ENCODE assay signal across 28 cellular contexts in the genomic region with DNA sequence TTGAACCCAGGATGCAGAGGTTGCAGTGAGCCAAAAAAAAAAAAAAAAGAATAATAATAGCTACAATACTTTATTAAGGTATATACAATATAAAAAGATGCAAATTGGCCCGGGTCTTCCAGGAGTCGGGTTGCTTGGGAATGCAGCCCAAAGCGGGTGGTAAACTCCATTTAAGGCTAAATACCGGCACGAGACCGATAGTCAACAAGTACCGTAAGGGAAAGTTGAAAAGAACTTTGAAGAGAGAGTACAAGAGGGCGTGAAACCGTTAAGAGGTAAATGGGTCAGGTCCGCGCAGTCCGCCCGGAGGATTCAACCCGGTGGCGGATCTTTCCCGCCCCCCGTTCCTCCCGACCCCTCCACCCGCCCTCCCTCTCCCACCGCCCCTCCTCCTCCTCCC.
"Had no signal": no experiment of that assay in that cellular context is flagged by ENCODE, and none has a peak within 500 bp of the region (broad histone marks: within the 10 kb centered on the region; RNA-seq: fewer than 3 reads in every experiment).

No MANE protein-coding gene starts in this region.

- FAIRE-seq: bronchial epithelial cell had no signal

- H3K4me3 ChIP-seq: esophagus muscularis mucosa, gastrocnemius medialis, mucosa of descending colon, neural progenitor cell, prostate gland, skin epidermis, suprapubic skin, transverse colon, uterus had no signal

- H3K27me3 ChIP-seq: esophagus muscularis mucosa, gastrocnemius medialis, neural progenitor cell, suprapubic skin, transverse colon, uterus had no signal

- H3K4me2 ChIP-seq: neural progenitor cell had no signal

- H3K36me3 Mint-ChIP-seq: activated naive CD4-positive, alpha-beta T cell treated with anti-CD3 and anti-CD28 coated beads, Interleukin-2, amount 10 ng/mL, durations not matched to agents 7 days and 5 days had no signal

- H3K4me3 Mint-ChIP-seq: activated CD4-positive, alpha-beta T cell treated with anti-CD3 and anti-CD28 coated beads, Interleukin-2, amount 10 ng/mL, durations not matched to agents 24 days and 14 days; activated CD8-positive, alpha-beta T cell treated with anti-CD3 and anti-CD28 coated beads for 36 hours; activated naive CD4-positive, alpha-beta T cell treated with anti-CD3 and anti-CD28 coated beads, Interleukin-2, amount 10 ng/mL, durations not matched to agents 7 days and 5 days; activated naive CD8-positive, alpha-beta T cell treated with anti-CD3 and anti-CD28 coated beads, Interleukin-2, amount 50 U/mL, for 24 hours; activated T-cell treated with anti-CD3 and anti-CD28 coated beads, Interleukin-2, amount 50 U/mL, for 4 hours; memory B cell; naive thymus-derived CD4-positive, alpha-beta T cell; neural progenitor cell; stimulated activated naive CD8-positive, alpha-beta T cell treated with anti-CD3 and anti-CD28 coated beads, Interleukin-15, amount 100 ng/mL, for 72 hours; T-helper 2 cell treated with Interferon-gamma antibody and Interleukin-4, amounts not matched to agents 5 μg/mL and 100 μg/mL, for 36 hours had no signal

- DNase-seq: activated CD4-positive, alpha-beta T cell treated with anti-CD3 and anti-CD28 coated beads, Interleukin-2, amount 10 ng/mL, durations not matched to agents 24 days and 14 days; activated CD4-positive, CD25-positive, alpha-beta regulatory T cell; activated CD8-positive, alpha-beta T cell treated with anti-CD3 and anti-CD28 coated beads for 36 hours; activated naive CD4-positive, alpha-beta T cell treated with anti-CD3 and anti-CD28 coated beads, Interleukin-2, amount 10 ng/mL, durations not matched to agents 7 days and 5 days; activated naive CD8-positive, alpha-beta T cell treated with anti-CD3 and anti-CD28 coated beads, Interleukin-2, amount 50 U/mL, for 24 hours; activated T-cell treated with anti-CD3 and anti-CD28 coated beads, Interleukin-2, amount 50 U/mL, for 4 hours; aorta; cerebellar nuclear complex; effector CD8-positive, alpha-beta T cell; gastrocnemius medialis; head of caudate nucleus; left ventricle myocardium superior; mucosa of descending colon; naive thymus-derived CD4-positive, alpha-beta T cell; right cardiac atrium; stimulated activated CD4-positive, alpha-beta T cell treated with anti-CD3 and anti-CD28 coated beads, Interleukin-15, amount 100 ng/mL, for 24 hours; stimulated activated CD4-positive, alpha-beta T cell treated with anti-CD3 and anti-CD28 coated beads, Interleukin-2, amount 100 ng/mL, for 48 hours; stimulated activated naive CD8-positive, alpha-beta T cell treated with anti-CD3 and anti-CD28 coated beads, Interleukin-15, amount 100 ng/mL, for 72 hours; transverse colon; uterus had no signal

- H3K36me3 ChIP-seq: esophagus muscularis mucosa, gastrocnemius medialis, neural progenitor cell, prostate gland, suprapubic skin, transverse colon, uterus had no signal

- H3K9me3 ChIP-seq: gastrocnemius medialis, prostate gland, uterus had no signal

- H3K27ac ChIP-seq: esophagus muscularis mucosa, gastrocnemius medialis, neural progenitor cell, prostate gland, skin epidermis, suprapubic skin, transverse colon, uterus had no signal

- H3K4me1 Mint-ChIP-seq: activated CD4-positive, alpha-beta T cell treated with anti-CD3 and anti-CD28 coated beads, Interleukin-2, amount 10 ng/mL, durations not matched to agents 24 days and 14 days; activated naive CD4-positive, alpha-beta T cell treated with anti-CD3 and anti-CD28 coated beads, Interleukin-2, amount 10 ng/mL, durations not matched to agents 7 days and 5 days; activated naive CD8-positive, alpha-beta T cell treated with anti-CD3 and anti-CD28 coated beads, Interleukin-2, amount 50 U/mL, for 24 hours; memory B cell; naive thymus-derived CD4-positive, alpha-beta T cell; neural progenitor cell; stimulated activated naive CD8-positive, alpha-beta T cell treated with anti-CD3 and anti-CD28 coated beads, Interleukin-15, amount 100 ng/mL, for 72 hours had no signal

- H3K9ac ChIP-seq: neural progenitor cell had no signal

- H2AFZ ChIP-seq: neural progenitor cell had no signal

- ATAC-seq: activated CD8-positive, alpha-beta T cell treated with anti-CD3 and anti-CD28 coated beads for 36 hours; activated naive CD8-positive, alpha-beta T cell treated with anti-CD3 and anti-CD28 coated beads, Interleukin-2, amount 50 U/mL, for 24 hours; activated T-cell treated with anti-CD3 and anti-CD28 coated beads, Interleukin-2, amount 50 U/mL, for 4 hours; gastrocnemius medialis; left ventricle myocardium superior; mucosa of descending colon; naive thymus-derived CD4-positive, alpha-beta T cell; right cardiac atrium; stimulated activated naive CD8-positive, alpha-beta T cell treated with anti-CD3 and anti-CD28 coated beads, Interleukin-15, amount 100 ng/mL, for 72 hours had no signal

- H3K4me1 ChIP-seq: esophagus muscularis mucosa, gastrocnemius medialis, neural progenitor cell, prostate gland, suprapubic skin, transverse colon, uterus had no signal

- H3K27me3 Mint-ChIP-seq: activated CD4-positive, alpha-beta T cell treated with anti-CD3 and anti-CD28 coated beads, Interleukin-2, amount 10 ng/mL, durations not matched to agents 24 days and 14 days; activated CD8-positive, alpha-beta T cell treated with anti-CD3 and anti-CD28 coated beads for 36 hours; activated naive CD4-positive, alpha-beta T cell treated with anti-CD3 and anti-CD28 coated beads, Interleukin-2, amount 10 ng/mL, durations not matched to agents 7 days and 5 days; activated naive CD8-positive, alpha-beta T cell treated with anti-CD3 and anti-CD28 coated beads, Interleukin-2, amount 50 U/mL, for 24 hours; memory B cell; naive thymus-derived CD4-positive, alpha-beta T cell; stimulated activated naive CD8-positive, alpha-beta T cell treated with anti-CD3 and anti-CD28 coated beads, Interleukin-15, amount 100 ng/mL, for 72 hours had no signal

- H3K27ac Mint-ChIP-seq: activated CD4-positive, alpha-beta T cell treated with anti-CD3 and anti-CD28 coated beads, Interleukin-2, amount 10 ng/mL, durations not matched to agents 24 days and 14 days; activated CD8-positive, alpha-beta T cell treated with anti-CD3 and anti-CD28 coated beads for 36 hours; activated naive CD4-positive, alpha-beta T cell treated with anti-CD3 and anti-CD28 coated beads, Interleukin-2, amount 10 ng/mL, durations not matched to agents 7 days and 5 days; activated naive CD8-positive, alpha-beta T cell treated with anti-CD3 and anti-CD28 coated beads, Interleukin-2, amount 50 U/mL, for 24 hours; memory B cell; naive thymus-derived CD4-positive, alpha-beta T cell; neural progenitor cell; stimulated activated naive CD8-positive, alpha-beta T cell treated with anti-CD3 and anti-CD28 coated beads, Interleukin-15, amount 100 ng/mL, for 72 hours; T-helper 2 cell treated with Interferon-gamma antibody and Interleukin-4, amounts not matched to agents 5 μg/mL and 100 μg/mL, for 36 hours had no signal
